Comparison of ENCODE assay signal across 1 cellular context in the genomic region with DNA sequence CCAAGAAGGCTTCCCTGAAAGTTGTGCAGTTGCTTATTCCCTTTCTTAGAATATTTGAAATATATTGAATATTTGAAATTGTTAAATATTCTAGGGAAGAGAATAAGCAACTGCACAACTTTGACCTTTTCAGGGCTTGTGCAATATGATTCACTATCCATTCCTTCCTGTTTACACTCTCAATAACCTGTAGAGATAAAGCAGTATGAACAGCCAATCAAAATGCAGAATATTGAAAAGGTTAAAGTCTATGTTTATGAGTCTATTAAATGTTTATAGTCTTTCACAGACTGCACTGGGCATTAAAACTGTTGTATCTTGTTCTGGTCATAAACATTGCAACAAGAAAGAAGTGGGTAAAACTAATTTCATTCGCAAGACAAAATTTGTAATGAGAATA.
TF ChIP-seq lines count a peak whose summit lies in the region.

No MANE protein-coding gene starts in this region.

TF ChIP-seq in HepG2, 621 proteins besides CTCF, POLR2A, EP300 and RAD21:
- TF ChIP-seq, protein P1, sequence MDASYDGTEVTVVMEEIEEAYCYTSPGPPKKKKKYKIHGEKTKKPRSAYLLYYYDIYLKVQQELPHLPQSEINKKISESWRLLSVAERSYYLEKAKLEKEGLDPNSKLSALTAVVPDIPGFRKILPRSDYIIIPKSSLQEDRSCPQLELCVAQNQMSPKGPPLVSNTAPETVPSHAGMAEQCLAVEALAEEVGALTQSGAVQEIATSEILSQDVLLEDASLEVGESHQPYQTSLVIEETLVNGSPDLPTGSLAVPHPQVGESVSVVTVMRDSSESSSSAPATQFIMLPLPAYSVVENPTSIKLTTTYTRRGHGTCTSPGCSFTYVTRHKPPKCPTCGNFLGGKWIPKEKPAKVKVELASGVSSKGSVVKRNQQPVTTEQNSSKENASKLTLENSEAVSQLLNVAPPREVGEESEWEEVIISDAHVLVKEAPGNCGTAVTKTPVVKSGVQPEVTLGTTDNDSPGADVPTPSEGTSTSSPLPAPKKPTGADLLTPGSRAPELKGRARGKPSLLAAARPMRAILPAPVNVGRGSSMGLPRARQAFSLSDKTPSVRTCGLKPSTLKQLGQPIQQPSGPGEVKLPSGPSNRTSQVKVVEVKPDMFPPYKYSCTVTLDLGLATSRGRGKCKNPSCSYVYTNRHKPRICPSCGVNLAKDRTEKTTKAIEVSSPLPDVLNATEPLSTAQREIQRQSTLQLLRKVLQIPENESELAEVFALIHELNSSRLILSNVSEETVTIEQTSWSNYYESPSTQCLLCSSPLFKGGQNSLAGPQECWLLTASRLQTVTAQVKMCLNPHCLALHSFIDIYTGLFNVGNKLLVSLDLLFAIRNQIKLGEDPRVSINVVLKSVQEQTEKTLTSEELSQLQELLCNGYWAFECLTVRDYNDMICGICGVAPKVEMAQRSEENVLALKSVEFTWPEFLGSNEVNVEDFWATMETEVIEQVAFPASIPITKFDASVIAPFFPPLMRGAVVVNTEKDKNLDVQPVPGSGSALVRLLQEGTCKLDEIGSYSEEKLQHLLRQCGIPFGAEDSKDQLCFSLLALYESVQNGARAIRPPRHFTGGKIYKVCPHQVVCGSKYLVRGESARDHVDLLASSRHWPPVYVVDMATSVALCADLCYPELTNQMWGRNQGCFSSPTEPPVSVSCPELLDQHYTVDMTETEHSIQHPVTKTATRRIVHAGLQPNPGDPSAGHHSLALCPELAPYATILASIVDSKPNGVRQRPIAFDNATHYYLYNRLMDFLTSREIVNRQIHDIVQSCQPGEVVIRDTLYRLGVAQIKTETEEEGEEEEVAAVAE (CRISPR knock-in tag; IDR thresholded peaks at IDR 0.05; ENCODE audit: borderline replicate concordance), result peak; percentile 75; the same call in 1 of the 2 replicates
- TF ChIP-seq TCF7 (IDR thresholded peaks at IDR 0.05; ENCODE audit: low read depth), result no peak
- no peak for TF ChIP-seq PHF20 (CRISPR knock-in tag; IDR thresholded peaks at IDR 0.05)
- no peak for TF ChIP-seq ZNF816 (CRISPR knock-in tag; IDR thresholded peaks at IDR 0.05; ENCODE audit: borderline replicate concordance)
- TF ChIP-seq ZNF737 (CRISPR knock-in tag; IDR thresholded peaks at IDR 0.05; ENCODE audit: borderline replicate concordance), result no peak
- no peak for TF ChIP-seq NFKB2 (CRISPR knock-in tag; IDR thresholded peaks at IDR 0.05; ENCODE audit: borderline replicate concordance)
- no peak for TF ChIP-seq THYN1 (CRISPR knock-in tag; IDR thresholded peaks at IDR 0.05; ENCODE audit: borderline replicate concordance, low read depth)
